Comparison of ENCODE assay signal across 8 cellular contexts in the genomic region with DNA sequence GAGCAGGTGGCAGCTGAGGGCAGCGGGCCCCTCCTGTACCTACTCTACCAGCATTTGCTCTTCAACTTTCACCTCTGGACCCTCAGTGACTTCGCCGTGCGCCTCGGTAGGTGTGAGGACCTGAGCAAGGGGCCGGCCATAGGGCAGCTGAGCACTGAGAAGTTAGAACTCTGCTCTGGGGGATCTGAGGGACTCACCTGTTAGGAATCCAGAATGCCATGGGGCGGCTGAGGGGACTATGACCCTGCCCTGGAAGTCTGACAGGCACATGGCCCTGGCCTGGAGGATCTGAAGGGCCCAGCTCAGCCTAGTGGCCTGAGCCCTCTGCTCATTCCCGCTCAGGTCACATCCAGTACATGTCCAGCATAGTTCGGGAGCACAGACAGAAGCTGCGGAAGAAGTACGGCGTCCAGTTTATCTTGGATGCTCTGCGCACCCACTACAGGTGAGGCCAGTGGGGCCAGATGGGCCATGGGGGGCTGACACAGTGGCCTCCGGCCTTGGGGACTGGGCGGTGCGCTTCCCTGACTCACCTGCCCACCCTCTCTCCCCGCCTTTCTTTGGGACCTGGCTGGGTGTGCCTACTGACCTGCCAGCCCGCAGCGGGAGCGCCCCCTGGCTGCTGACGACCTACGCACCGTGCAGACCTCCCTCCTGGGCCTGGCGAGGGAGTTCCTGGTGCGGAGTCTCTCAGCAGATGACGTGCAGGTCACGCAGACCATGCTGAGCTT. TPM values are rescaled to one million over a fixed set of nuclear protein-coding genes. Genes with fewer than 3 reads are reported as not detected.
DNase-seq lines count a peak whose midpoint lies in the region; ATAC-seq, FAIRE-seq and TF ChIP-seq lines count a peak whose summit lies in the region.

No MANE protein-coding gene starts in this region.

- H4K12ac ChIP-seq in trophoblast cell (ENCODE audit: low read depth, low read length): no peak overlapping the region

- H3K9me3 Mint-ChIP-seq in activated T-cell treated with anti-CD3 and anti-CD28 coated beads, Interleukin-2, amount 50 U/mL, for 4 hours: no peaks in the 10 kb centered on the region

- H4K8ac ChIP-seq in trophoblast cell (ENCODE audit: low read depth, low read length): no peak overlapping the region

- H3K27me3 Mint-ChIP-seq in activated T-cell treated with anti-CD3 and anti-CD28 coated beads, Interleukin-2, amount 50 U/mL, for 4 hours (ENCODE audit: low read depth): no peaks in the 10 kb centered on the region

- H2BK12ac ChIP-seq in trophoblast cell (ENCODE audit: low read length): no peak overlapping the region

- no peak overlapping the region for H2AK5ac ChIP-seq in trophoblast cell (ENCODE audit: low read length)

- no peak overlapping the region for H3K14ac ChIP-seq in trophoblast cell (ENCODE audit: low read length)

- DNase-seq in GM12891 (ENCODE audit: insufficient read length, low spot score) (peak; percentile 94), NOMO-1 treated with dmso at 0.1 percent for 144 hours (lab: John Stamatoyannopoulos, UW; ENCODE audit: unreplicated experiment) (peak; percentile 14), fibroblast of pulmonary artery (ENCODE audit: low read depth) (peak; percentile 57), trophoblast cell (peak; percentile 65 to 85), MV-4-11 (lab: John Stamatoyannopoulos, UW) (no peak)
- DNase-seq in activated T-cell treated with anti-CD3 and anti-CD28 coated beads, Interleukin-2, amount 50 U/mL, for 4 hours: peak; percentile 76

- no peak overlapping the region for H3K9ac ChIP-seq in trophoblast cell (ENCODE audit: low read length)

- H3K23ac ChIP-seq in trophoblast cell (ENCODE audit: low read length): no peak overlapping the region

- H3K4me3 ChIP-seq in fibroblast of pulmonary artery (replicated peaks; ENCODE audit: low read depth, low read length) (no peak overlapping the region), trophoblast cell (ENCODE audit: low read depth, low read length) (no peak overlapping the region)

- TF ChIP-seq POLR2A in GM12891 (IDR thresholded peaks at IDR 0.05; ENCODE audit: low read depth, low read length): no peak

- no peaks in the 10 kb centered on the region for H3K79me1 ChIP-seq in trophoblast cell (ENCODE audit: low read length)

- no peak overlapping the region for H2BK5ac ChIP-seq in trophoblast cell (ENCODE audit: low read depth, low read length, poor library complexity)

- H3K4me2 ChIP-seq in trophoblast cell (ENCODE audit: low read length): no peak overlapping the region

- peaks cover 56 to 58% of the 10 kb centered on the region in 2 experiments for H3K36me3 ChIP-seq in trophoblast cell (ENCODE audit: control insufficient read depth in 1 of 2, insufficient read depth in 2 of 2, low read length in 2 of 2)

- WGBS in trophoblast cell (ENCODE audit: extremely low coverage, insufficient coverage, insufficient read length): no CpG with 5 or more reads among the region's 27 CpGs

- no peak overlapping the region for H3K4ac ChIP-seq in trophoblast cell (ENCODE audit: low read depth, low read length)

- peak; percentile 77 for TF ChIP-seq CTCF in fibroblast of pulmonary artery (IDR thresholded peaks at IDR 0.05; ENCODE audit: low read length, missing control alignments)

- H3K36me3 Mint-ChIP-seq in activated T-cell treated with anti-CD3 and anti-CD28 coated beads, Interleukin-2, amount 50 U/mL, for 4 hours (ENCODE audit: insufficient read depth): peaks cover 16% of the 10 kb centered on the region

- FAIRE-seq in GM12891 (lab: Jason Lieb, UNC): peak; percentile 97

- H3K4me1 Mint-ChIP-seq in activated T-cell treated with anti-CD3 and anti-CD28 coated beads, Interleukin-2, amount 50 U/mL, for 4 hours (ENCODE audit: low read depth): peaks cover 14% of the 10 kb centered on the region

- no peak overlapping the region for H4K91ac ChIP-seq in trophoblast cell (ENCODE audit: low read depth, low read length)

- peak; percentile 79 to 80 for ATAC-seq in activated T-cell treated with anti-CD3 and anti-CD28 coated beads, Interleukin-2, amount 50 U/mL, for 4 hours
- ATAC-seq in GM18870 (IDR thresholded peaks at IDR 0.05; ENCODE audit: unreplicated experiment) (no peak), GM18511 (IDR thresholded peaks at IDR 0.05; ENCODE audit: unreplicated experiment) (no peak)

- no peak overlapping the region for H3K4me3 Mint-ChIP-seq in activated T-cell treated with anti-CD3 and anti-CD28 coated beads, Interleukin-2, amount 50 U/mL, for 4 hours

- no peak overlapping the region for H2BK120ac ChIP-seq in trophoblast cell (ENCODE audit: insufficient read depth, low read length, poor library complexity)

- no peak overlapping the region for H3K18ac ChIP-seq in trophoblast cell (ENCODE audit: low read length)

- H3K27me3 ChIP-seq in trophoblast cell (ENCODE audit: insufficient read depth, low read length): no peaks in the 10 kb centered on the region

- H3K27ac ChIP-seq in trophoblast cell (ENCODE audit: low read depth, low read length): no peak overlapping the region

- peaks cover 0 to 2% of the 10 kb centered on the region in 2 experiments for H3K4me1 ChIP-seq in trophoblast cell (ENCODE audit: control insufficient read depth in 1 of 2, insufficient read depth in 2 of 2, low read length in 2 of 2)

- H3K79me2 ChIP-seq in trophoblast cell (ENCODE audit: control insufficient read depth, insufficient read depth, low read length, poor library complexity): no peaks in the 10 kb centered on the region

- H2AFZ ChIP-seq in trophoblast cell (ENCODE audit: insufficient read depth, low read length, poor library complexity): no peak overlapping the region

- peaks cover 5% of the 10 kb centered on the region for H3K9me3 ChIP-seq in trophoblast cell (ENCODE audit: insufficient read depth, low read depth, low read length)

TF ChIP-seq in GM12891, 5 proteins besides CTCF, POLR2A, EP300 and RAD21:
- TF ChIP-seq POU2F2 (IDR thresholded peaks at IDR 0.05; ENCODE audit: low read depth, low read length) (0 out of 2 replicates have a peak, but pooled peaks have one; percentile 44), POLR2AphosphoS5 (IDR thresholded peaks at IDR 0.05; ENCODE audit: low read depth, low read length) (0 out of 2 replicates have a peak, but pooled peaks have one; percentile 27), SPI1 (IDR thresholded peaks at IDR 0.05; ENCODE audit: low read depth, low read length) (no peak), TAF1 (IDR thresholded peaks at IDR 0.05; ENCODE audit: low read depth, low read length) (no peak)

RNA-seq across cellular contexts. Expression of a gene that starts 18.8 kb away (rescaled TPM):
- polyA plus RNA-seq in GM12891 (2012; ENCODE audit: low read depth, missing spikeins): 53.4 TPM
- total RNA-seq in activated T-cell treated with anti-CD3 and anti-CD28 coated beads, Interleukin-2, amount 50 U/mL, for 4 hours: 10 to 100 TPM; 75.5 to 86.9 (median 80.7) TPM
- polyA plus RNA-seq in trophoblast cell (2013): 18.1 and 18.9 TPM in 2 replicates

RNA-seq across cellular contexts. Expression of a gene that starts 21.7 kb away (rescaled TPM):
- 55.8 TPM for polyA plus RNA-seq in GM12891 (2012; ENCODE audit: low read depth, missing spikeins)
- total RNA-seq in activated T-cell treated with anti-CD3 and anti-CD28 coated beads, Interleukin-2, amount 50 U/mL, for 4 hours: 10 to 100 TPM; 75.9 to 77.6 (median 76.5) TPM
- 47.9 and 48.1 TPM in 2 replicates for polyA plus RNA-seq in trophoblast cell (2013)

Comparison
In these comparisons a context has a peak if more than half of its experiments do, and no peak if none do; other contexts are left out.
1. ATAC-seq: peak in activated T-cell treated with anti-CD3 and anti-CD28 coated beads, Interleukin-2, amount 50 U/mL, for 4 hours (2 of 2); none in GM18870 (single experiment) and GM18511 (single experiment).